Comparison of ENCODE assay signal across 20 cellular contexts in the genomic region with DNA sequence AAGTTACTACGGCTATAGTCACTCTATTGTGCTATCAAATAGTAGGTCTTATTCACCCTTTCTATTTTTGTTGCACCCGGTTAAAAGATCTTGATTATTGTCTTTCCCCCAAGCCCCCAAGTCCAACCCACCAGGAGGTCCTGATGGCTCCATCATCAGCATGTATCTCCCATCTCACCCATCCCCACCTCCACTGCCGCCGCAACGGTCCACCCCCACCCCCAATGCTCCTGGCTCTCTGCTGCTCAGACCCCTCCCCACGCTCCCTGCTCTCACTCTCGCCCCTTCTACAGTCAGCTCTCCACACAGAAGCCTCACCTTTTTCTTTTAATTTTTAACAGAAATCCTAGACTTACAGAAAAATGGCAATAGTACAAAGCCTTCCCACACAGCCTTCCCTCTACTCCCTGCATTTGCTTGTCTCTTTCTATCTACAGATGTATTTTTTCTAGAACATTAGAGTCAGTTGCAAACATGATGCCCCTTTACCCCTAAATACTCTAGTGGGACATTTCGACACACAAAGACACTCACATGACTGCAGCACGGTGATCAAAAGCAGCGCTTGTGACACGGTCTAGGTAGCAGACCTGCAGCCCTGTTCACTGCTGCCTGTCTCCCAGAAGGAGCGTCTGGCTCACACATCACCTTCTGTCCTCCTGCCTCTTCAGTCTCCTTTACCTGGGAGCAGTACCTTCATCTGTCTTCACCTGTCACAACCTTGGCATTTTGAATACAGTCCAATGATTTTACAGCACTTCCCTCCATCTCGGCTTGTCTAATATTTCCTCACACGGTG. TPM values are rescaled to one million over a fixed set of nuclear protein-coding genes. Genes with fewer than 3 reads are reported as not detected.
A peak's percentile ranks its signal among the peaks of the same experiment; 100 is the strongest.
DNase-seq lines count a peak whose midpoint lies in the region; ATAC-seq and TF ChIP-seq lines count a peak whose summit lies in the region.
"Had no signal": no experiment of that assay in that cellular context is flagged by ENCODE, and none has a peak within 500 bp of the region (broad histone marks: within the 10 kb centered on the region; RNA-seq: fewer than 3 reads in every experiment).

No MANE protein-coding gene starts in this region.

- TF ChIP-seq CTCF in GM13976 (IDR thresholded peaks at IDR 0.05; ENCODE audit: borderline replicate concordance, control extremely low read depth, extremely low read depth, insufficient read depth, missing control alignments), result no peak
- no peak for TF ChIP-seq CTCF in Peyer's patch (IDR thresholded peaks at IDR 0.05)

- in situ Hi-C loops in GM13976 (cut with MboI; ENCODE audit: low sequenced_read_pairs, unreplicated experiment), result no loop called here

- no peak overlapping the region for H3K4me3 ChIP-seq in Peyer's patch
- H3K4me3 ChIP-seq: dorsolateral prefrontal cortex had no signal

- intact Hi-C loops in sciatic nerve (cut with DNase I), result no loop called here

- no peak for TF ChIP-seq POLR2A in Peyer's patch (IDR thresholded peaks at IDR 0.05)

- H3K27me3 ChIP-seq in Peyer's patch, result no peaks in the 10 kb centered on the region
- H3K27me3 ChIP-seq: dorsolateral prefrontal cortex had no signal

- H3K4me1 ChIP-seq in Peyer's patch, result peaks cover 0 to 15% (median 0%) of the 10 kb centered on the region in 4 donors

- ATAC-seq in left lobe of liver, result no peak
- ATAC-seq in sciatic nerve, result no peak
- ATAC-seq in HG03521 (IDR thresholded peaks at IDR 0.05; ENCODE audit: unreplicated experiment), result no peak
- ATAC-seq: activated naive CD8-positive, alpha-beta T cell treated with anti-CD3 and anti-CD28 coated beads, Interleukin-2, amount 50 U/mL, for 24 hours; esophagus mucosa; natural killer cell treated with Interleukin-12 subunit alpha and Interleukin-12 subunit beta and Interleukin-15 and Interleukin-18, amount 100 ng/mL, for 72 hours; T-cell had no signal

- no peaks in the 10 kb centered on the region for H3K36me3 ChIP-seq in Peyer's patch

- peak; percentile 7 for DNase-seq in GM13976 (ENCODE audit: low spot score)
- peak in 2 of 3 donors; percentile 22 to 30 for DNase-seq in Peyer's patch
- DNase-seq in left lobe of liver (ENCODE audit: low spot score), result peak; percentile 15
- peak; percentile 41 for DNase-seq in sciatic nerve (ENCODE audit: low spot score)
- no peak for DNase-seq in GF-D8 (lab: John Stamatoyannopoulos, UW)
- no peak for DNase-seq in CD1c-positive myeloid dendritic cell (ENCODE audit: extremely low spot score)
- DNase-seq: activated CD4-positive, alpha-beta T cell treated with anti-CD3 and anti-CD28 coated beads, Interleukin-2, amount 50 U/mL, for 4 hours; activated naive CD8-positive, alpha-beta T cell treated with anti-CD3 and anti-CD28 coated beads, Interleukin-2, amount 50 U/mL, for 24 hours; COR-L47; GOT3; IMR-90; mesendoderm; NCI-H1694; NCI-H510A; stimulated activated naive CD4-positive, alpha-beta T cell treated with Interleukin-2 at 50 U/mL for 16 hours had no signal

- no peak overlapping the region for H3K27ac ChIP-seq in Peyer's patch
- H3K27ac ChIP-seq: dorsolateral prefrontal cortex had no signal

- no peaks in the 10 kb centered on the region for H3K9me3 ChIP-seq in Peyer's patch

RNA-seq across cellular contexts. Expression of a gene that starts 51.7 kb away (rescaled TPM):
- total RNA-seq in Peyer's patch (10 to 100 TPM in 3 of 4 donors, 1 to 10 TPM in 1; 5.8 to 26.4 (median 11.7) TPM), left lobe of liver (3.8 TPM), sciatic nerve (39.5 TPM)

Comparison
In these comparisons a context has a peak if more than half of its experiments do, and no peak if none do; other contexts are left out.
1. DNase-seq: peak in GM13976 (single experiment), Peyer's patch (2 of 3), left lobe of liver (single experiment) and sciatic nerve (single experiment); none in GF-D8 (single experiment) and CD1c-positive myeloid dendritic cell (single experiment).